ENCODE assay signal across 20 cellular contexts in genomic region chr7:139127648-139128047, GRCh38. TPM values are rescaled to one million over a fixed set of nuclear protein-coding genes. Genes with fewer than 3 reads are reported as not detected.
DNase-seq lines count a peak whose midpoint lies in the region; ATAC-seq and TF ChIP-seq lines count a peak whose summit lies in the region.
"Had no signal": no experiment of that assay in that cellular context is flagged by ENCODE, and none has a peak within 500 bp of the region (broad histone marks: within the 10 kb centered on the region; RNA-seq: fewer than 3 reads in every experiment).

No MANE protein-coding gene starts in this region.

- ATAC-seq in HG02642 (IDR thresholded peaks at IDR 0.05; ENCODE audit: poor library complexity, unreplicated experiment): no peak
- ATAC-seq: left ventricle myocardium superior had no signal

- H3K9me3 ChIP-seq in OCI-LY7 (ENCODE audit: low read length): no peaks in the 10 kb centered on the region
- no peaks in the 10 kb centered on the region for H3K9me3 ChIP-seq in Peyer's patch
- H3K9me3 ChIP-seq: spleen, vagina had no signal

- no peaks in the 10 kb centered on the region for H4K20me1 ChIP-seq in OCI-LY7 (ENCODE audit: insufficient read depth, low read length)

- CTCF ChIA-PET in OCI-LY7 (lab: Charles Lee; ENCODE audit: unreplicated experiment): no interaction called here

- H3K4me3 ChIP-seq in OCI-LY7 (ENCODE audit: low read depth, low read length, poor library complexity, severe bottlenecking) (no peak overlapping the region), choroid plexus epithelial cell (ENCODE audit: low read depth, low read length) (no peak overlapping the region), Peyer's patch (no peak overlapping the region)
- H3K4me3 ChIP-seq: spleen, vagina had no signal

- no peak overlapping the region for H3K27ac ChIP-seq in OCI-LY7 (ENCODE audit: low read depth, low read length, poor library complexity, severe bottlenecking)
- H3K27ac ChIP-seq in Peyer's patch: no peak overlapping the region
- H3K27ac ChIP-seq: KMS-11, spleen, vagina had no signal

- H3K9me2 ChIP-seq in OCI-LY7 (ENCODE audit: insufficient read depth, low read length): no peaks in the 10 kb centered on the region

- peak; percentile 6 for TF ChIP-seq CTCF in GM10266 (IDR thresholded peaks at IDR 0.05; ENCODE audit: control insufficient read depth, insufficient read depth, low read depth, missing control alignments)
- peak; percentile 61 for TF ChIP-seq CTCF in OCI-LY7 (conservative IDR thresholded peaks at IDR 0.05; ENCODE audit: low read length)
- TF ChIP-seq CTCF in choroid plexus epithelial cell (conservative IDR thresholded peaks at IDR 0.05; ENCODE audit: low read depth, low read length): no peak
- TF ChIP-seq CTCF in Peyer's patch (IDR thresholded peaks at IDR 0.05): peak in 1 of 6 experiments; percentile 2

- BruUV-seq in OCI-LY7 (replicated peaks; lab: Mats Ljungman, UMichigan): no TSS peak

- intact Hi-C loops in OCI-LY7 (cut with micrococcal nuclease; ENCODE audit: unreplicated experiment): loop anchor here (1.0 kb wide), 1 partner anchor 110 kb away; no protein-coding TSS in a partner anchor

- H3K4me2 ChIP-seq in OCI-LY7 (ENCODE audit: low read length): no peak overlapping the region
- H3K4me2 ChIP-seq: KMS-11 had no signal

- TF ChIP-seq POLR2A in Peyer's patch (IDR thresholded peaks at IDR 0.05): no peak

- H2AFZ ChIP-seq in OCI-LY7 (ENCODE audit: low read length): no peak overlapping the region

- H3K4me1 ChIP-seq in OCI-LY7 (ENCODE audit: insufficient read depth, low read length, poor library complexity, severe bottlenecking): peaks cover 10% of the 10 kb centered on the region
- H3K4me1 ChIP-seq in Peyer's patch: no peaks in the 10 kb centered on the region

- H3K36me3 ChIP-seq in OCI-LY7 (ENCODE audit: insufficient read depth, low read length): no peaks in the 10 kb centered on the region
- no peaks in the 10 kb centered on the region for H3K36me3 ChIP-seq in Peyer's patch
- H3K36me3 ChIP-seq: spleen, vagina had no signal

- DNase-seq in AML-193 (lab: John Stamatoyannopoulos, UW) (peak; percentile 68 to 69), GM10266 (ENCODE audit: extremely low spot score) (no peak), OCI-LY7 (ENCODE audit: low spot score) (peak; percentile 35), choroid plexus epithelial cell (ENCODE audit: low read depth) (peak; percentile 39), mucosa of gallbladder (ENCODE audit: low spot score) (no peak), Peyer's patch (no peak)
- DNase-seq in stimulated activated naive CD4-positive, alpha-beta T cell treated with Interleukin-2 at 50 U/mL for 16 hours (lab: John Stamatoyannopoulos, UW): no peak
- DNase-seq: activated CD4-positive, alpha-beta T cell treated with anti-CD3 and anti-CD28 coated beads, Interleukin-2, amount 50 U/mL, for 1 hour; activated T-cell treated with anti-CD3 and anti-CD28 coated beads, Interleukin-2, amount 50 U/mL, for 48 hours; amygdala; C1 segment of cervical spinal cord; cortex of kidney; left ventricle myocardium superior; NCI-H187 treated with DMSO at 0.1 percent for 48 hours; NCI-H526 treated with DMSO at 0.1 percent for 48 hours; T-helper 9 cell had no signal

- POLR2A ChIA-PET in OCI-LY7 (lab: Charles Lee): interaction anchor here (0.6 to 0.7 kb wide), 2 partner anchors 23 to 1792 kb away, joined by 3 read pairs; no protein-coding TSS in a partner anchor

- no peaks in the 10 kb centered on the region for H3K27me3 ChIP-seq in Peyer's patch
- H3K27me3 ChIP-seq: spleen, vagina had no signal

- H3K79me2 ChIP-seq in OCI-LY7 (ENCODE audit: insufficient read depth, low read depth, low read length): no peaks in the 10 kb centered on the region

RNA-seq across cellular contexts. Expression of gene ZC3HAV1, which starts 18.1 kb away (rescaled TPM):
- 44.2 and 47.4 TPM in 2 replicates for total RNA-seq in OCI-LY7 (2014; rRNA removed; shearing (Covaris generic))
- total RNA-seq in OCI-LY7 (2022): 47.6 and 52.4 TPM in 2 replicates
- 28.0 TPM for total RNA-seq in mucosa of gallbladder
- total RNA-seq in Peyer's patch: 10 to 100 TPM; 23.5 to 42.1 (median 32.7) TPM

Comparison
In these comparisons a context has a peak if more than half of its experiments do, and no peak if none do; other contexts are left out.
1. DNase-seq: peak in AML-193 (2 of 2), OCI-LY7 (single experiment) and choroid plexus epithelial cell (single experiment); none in GM10266 (single experiment), stimulated activated naive CD4-positive, alpha-beta T cell treated with Interleukin-2 at 50 U/mL for 16 hours (single experiment), mucosa of gallbladder (single experiment) and Peyer's patch (0 of 3).